Comparison of ENCODE assay signal across 1 cellular context in genomic region chr16:10870137-10870776, GRCh38.
A peak's percentile ranks its signal among the peaks of the same experiment; 100 is the strongest.
TF ChIP-seq lines count a peak whose summit lies in the region.

No MANE protein-coding gene starts in this region.

TF ChIP-seq in HepG2, 621 proteins besides CTCF, POLR2A, EP300 and RAD21 (continued from another document and continues in another):
- TF ChIP-seq RERE (CRISPR knock-in tag; IDR thresholded peaks at IDR 0.05; ENCODE audit: low read depth) = no peak
- TF ChIP-seq NFKB2 (CRISPR knock-in tag; IDR thresholded peaks at IDR 0.05; ENCODE audit: borderline replicate concordance) = 0 out of 2 replicates have a peak, but pooled peaks have one; percentile 28
- no peak for TF ChIP-seq CBX2 (IDR thresholded peaks at IDR 0.05; ENCODE audit: low read depth, low read length)
- 0 out of 2 replicates have a peak, but pooled peaks have one; percentile 37 for TF ChIP-seq CBX2 (CRISPR knock-in tag; IDR thresholded peaks at IDR 0.05; ENCODE audit: low read depth)
- TF ChIP-seq, protein P1, sequence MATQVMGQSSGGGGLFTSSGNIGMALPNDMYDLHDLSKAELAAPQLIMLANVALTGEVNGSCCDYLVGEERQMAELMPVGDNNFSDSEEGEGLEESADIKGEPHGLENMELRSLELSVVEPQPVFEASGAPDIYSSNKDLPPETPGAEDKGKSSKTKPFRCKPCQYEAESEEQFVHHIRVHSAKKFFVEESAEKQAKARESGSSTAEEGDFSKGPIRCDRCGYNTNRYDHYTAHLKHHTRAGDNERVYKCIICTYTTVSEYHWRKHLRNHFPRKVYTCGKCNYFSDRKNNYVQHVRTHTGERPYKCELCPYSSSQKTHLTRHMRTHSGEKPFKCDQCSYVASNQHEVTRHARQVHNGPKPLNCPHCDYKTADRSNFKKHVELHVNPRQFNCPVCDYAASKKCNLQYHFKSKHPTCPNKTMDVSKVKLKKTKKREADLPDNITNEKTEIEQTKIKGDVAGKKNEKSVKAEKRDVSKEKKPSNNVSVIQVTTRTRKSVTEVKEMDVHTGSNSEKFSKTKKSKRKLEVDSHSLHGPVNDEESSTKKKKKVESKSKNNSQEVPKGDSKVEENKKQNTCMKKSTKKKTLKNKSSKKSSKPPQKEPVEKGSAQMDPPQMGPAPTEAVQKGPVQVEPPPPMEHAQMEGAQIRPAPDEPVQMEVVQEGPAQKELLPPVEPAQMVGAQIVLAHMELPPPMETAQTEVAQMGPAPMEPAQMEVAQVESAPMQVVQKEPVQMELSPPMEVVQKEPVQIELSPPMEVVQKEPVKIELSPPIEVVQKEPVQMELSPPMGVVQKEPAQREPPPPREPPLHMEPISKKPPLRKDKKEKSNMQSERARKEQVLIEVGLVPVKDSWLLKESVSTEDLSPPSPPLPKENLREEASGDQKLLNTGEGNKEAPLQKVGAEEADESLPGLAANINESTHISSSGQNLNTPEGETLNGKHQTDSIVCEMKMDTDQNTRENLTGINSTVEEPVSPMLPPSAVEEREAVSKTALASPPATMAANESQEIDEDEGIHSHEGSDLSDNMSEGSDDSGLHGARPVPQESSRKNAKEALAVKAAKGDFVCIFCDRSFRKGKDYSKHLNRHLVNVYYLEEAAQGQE (IDR thresholded peaks at IDR 0.05; ENCODE audit: borderline replicate concordance in 1 of 2, low read depth in 1 of 2, low read length in 2 of 2) = peak; percentile 28 to 85
- TF ChIP-seq ZNF547 (CRISPR knock-in tag; IDR thresholded peaks at IDR 0.05) = 0 out of 2 replicates have a peak, but pooled peaks have one; percentile 37
- peak; percentile 65 for TF ChIP-seq RAD51 (IDR thresholded peaks at IDR 0.05; ENCODE audit: borderline replicate concordance)
- no peak for TF ChIP-seq ZNF614 (CRISPR knock-in tag; IDR thresholded peaks at IDR 0.05; ENCODE audit: borderline replicate concordance)
- peak; percentile 77 for TF ChIP-seq RARA (CRISPR knock-in tag; IDR thresholded peaks at IDR 0.05)
- TF ChIP-seq ETV5 (CRISPR knock-in tag; IDR thresholded peaks at IDR 0.05; ENCODE audit: borderline replicate concordance) = 0 out of 2 replicates have a peak, but pooled peaks have one; percentile 21
- no peak for TF ChIP-seq FOXP1 (IDR thresholded peaks at IDR 0.05)
- TF ChIP-seq FOXP1 (CRISPR knock-in tag; IDR thresholded peaks at IDR 0.05) = peak; percentile 88
- TF ChIP-seq FOXA1 (IDR thresholded peaks at IDR 0.05) = no peak
- TF ChIP-seq FOXA1 (CRISPR knock-in tag; IDR thresholded peaks at IDR 0.05) = peak; percentile 33; the same call in 1 of the 2 replicates
- TF ChIP-seq, protein P2, sequence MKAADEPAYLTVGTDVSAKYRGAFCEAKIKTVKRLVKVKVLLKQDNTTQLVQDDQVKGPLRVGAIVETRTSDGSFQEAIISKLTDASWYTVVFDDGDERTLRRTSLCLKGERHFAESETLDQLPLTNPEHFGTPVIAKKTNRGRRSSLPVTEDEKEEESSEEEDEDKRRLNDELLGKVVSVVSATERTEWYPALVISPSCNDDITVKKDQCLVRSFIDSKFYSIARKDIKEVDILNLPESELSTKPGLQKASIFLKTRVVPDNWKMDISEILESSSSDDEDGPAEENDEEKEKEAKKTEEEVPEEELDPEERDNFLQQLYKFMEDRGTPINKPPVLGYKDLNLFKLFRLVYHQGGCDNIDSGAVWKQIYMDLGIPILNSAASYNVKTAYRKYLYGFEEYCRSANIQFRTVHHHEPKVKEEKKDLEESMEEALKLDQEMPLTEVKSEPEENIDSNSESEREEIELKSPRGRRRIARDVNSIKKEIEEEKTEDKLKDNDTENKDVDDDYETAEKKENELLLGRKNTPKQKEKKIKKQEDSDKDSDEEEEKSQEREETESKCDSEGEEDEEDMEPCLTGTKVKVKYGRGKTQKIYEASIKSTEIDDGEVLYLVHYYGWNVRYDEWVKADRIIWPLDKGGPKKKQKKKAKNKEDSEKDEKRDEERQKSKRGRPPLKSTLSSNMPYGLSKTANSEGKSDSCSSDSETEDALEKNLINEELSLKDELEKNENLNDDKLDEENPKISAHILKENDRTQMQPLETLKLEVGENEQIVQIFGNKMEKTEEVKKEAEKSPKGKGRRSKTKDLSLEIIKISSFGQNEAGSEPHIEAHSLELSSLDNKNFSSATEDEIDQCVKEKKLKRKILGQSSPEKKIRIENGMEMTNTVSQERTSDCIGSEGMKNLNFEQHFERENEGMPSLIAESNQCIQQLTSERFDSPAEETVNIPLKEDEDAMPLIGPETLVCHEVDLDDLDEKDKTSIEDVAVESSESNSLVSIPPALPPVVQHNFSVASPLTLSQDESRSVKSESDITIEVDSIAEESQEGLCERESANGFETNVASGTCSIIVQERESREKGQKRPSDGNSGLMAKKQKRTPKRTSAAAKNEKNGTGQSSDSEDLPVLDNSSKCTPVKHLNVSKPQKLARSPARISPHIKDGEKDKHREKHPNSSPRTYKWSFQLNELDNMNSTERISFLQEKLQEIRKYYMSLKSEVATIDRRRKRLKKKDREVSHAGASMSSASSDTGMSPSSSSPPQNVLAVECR (CRISPR knock-in tag; IDR thresholded peaks at IDR 0.05; ENCODE audit: borderline replicate concordance) = peak; percentile 41; the same call in 1 of the 2 replicates
- 0 out of 4 replicates have a peak, but pooled peaks of 1 of the 2 experiments have one; percentile 16 for TF ChIP-seq HMGXB4 (CRISPR knock-in tag; IDR thresholded peaks at IDR 0.05; ENCODE audit: borderline replicate concordance in 1 of 2, low read depth in 1 of 2)
- peak; percentile 78 for TF ChIP-seq ZMYM2 (CRISPR knock-in tag; IDR thresholded peaks at IDR 0.05)
- TF ChIP-seq, protein P3, sequence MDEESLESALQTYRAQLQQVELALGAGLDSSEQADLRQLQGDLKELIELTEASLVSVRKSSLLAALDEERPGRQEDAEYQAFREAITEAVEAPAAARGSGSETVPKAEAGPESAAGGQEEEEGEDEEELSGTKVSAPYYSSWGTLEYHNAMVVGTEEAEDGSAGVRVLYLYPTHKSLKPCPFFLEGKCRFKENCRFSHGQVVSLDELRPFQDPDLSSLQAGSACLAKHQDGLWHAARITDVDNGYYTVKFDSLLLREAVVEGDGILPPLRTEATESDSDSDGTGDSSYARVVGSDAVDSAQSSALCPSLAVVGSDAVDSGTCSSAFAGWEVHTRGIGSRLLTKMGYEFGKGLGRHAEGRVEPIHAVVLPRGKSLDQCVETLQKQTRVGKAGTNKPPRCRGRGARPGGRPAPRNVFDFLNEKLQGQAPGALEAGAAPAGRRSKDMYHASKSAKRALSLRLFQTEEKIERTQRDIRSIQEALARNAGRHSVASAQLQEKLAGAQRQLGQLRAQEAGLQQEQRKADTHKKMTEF (CRISPR knock-in tag; IDR thresholded peaks at IDR 0.05) = peak; percentile 42; the same call in 1 of the 2 replicates
- TF ChIP-seq EHMT2 (IDR thresholded peaks at IDR 0.05; ENCODE audit: borderline replicate concordance, low read depth, low read length) = peak; percentile 45
- peak; percentile 98 for TF ChIP-seq ZNF629 (CRISPR knock-in tag; conservative IDR thresholded peaks at IDR 0.05)
- peak; percentile 62; the same call in 1 of the 2 replicates for TF ChIP-seq FOXO1 (CRISPR knock-in tag; IDR thresholded peaks at IDR 0.05)
- peak; percentile 34; the same call in 1 of the 2 replicates for TF ChIP-seq FOXK1 (CRISPR knock-in tag; IDR thresholded peaks at IDR 0.05; ENCODE audit: borderline replicate concordance, low read depth)
- no peak for TF ChIP-seq MED13 (CRISPR knock-in tag; IDR thresholded peaks at IDR 0.05)
- no peak for TF ChIP-seq ZNF570 (CRISPR knock-in tag; IDR thresholded peaks at IDR 0.05; ENCODE audit: borderline replicate concordance)
- TF ChIP-seq GATAD1 (CRISPR knock-in tag; IDR thresholded peaks at IDR 0.05) = no peak
- TF ChIP-seq SRSF9 (IDR thresholded peaks at IDR 0.05; ENCODE audit: borderline replicate concordance, insufficient read depth, low read depth, low read length, poor library complexity, severe bottlenecking) = no peak
- TF ChIP-seq E2F2 (CRISPR knock-in tag; IDR thresholded peaks at IDR 0.05; ENCODE audit: borderline replicate concordance) = no peak
- 0 out of 2 replicates have a peak, but pooled peaks have one; percentile 46 for TF ChIP-seq ZNF414 (CRISPR knock-in tag; IDR thresholded peaks at IDR 0.05)
- 0 out of 2 replicates have a peak, but pooled peaks have one; percentile 36 for TF ChIP-seq MED1 (CRISPR knock-in tag; IDR thresholded peaks at IDR 0.05)
- TF ChIP-seq TCF7 (IDR thresholded peaks at IDR 0.05; ENCODE audit: low read depth) = peak; percentile 26; the same call in 1 of the 2 replicates
- TF ChIP-seq ZNF792 (CRISPR knock-in tag; IDR thresholded peaks at IDR 0.05) = peak; percentile 18; the same call in 1 of the 2 replicates
- TF ChIP-seq ZSCAN21 (CRISPR knock-in tag; IDR thresholded peaks at IDR 0.05; ENCODE audit: borderline replicate concordance) = no peak
- TF ChIP-seq ASH2L (IDR thresholded peaks at IDR 0.05; ENCODE audit: insufficient read length, low read depth, low read length) = peak; percentile 41
- no peak for TF ChIP-seq NFRKB (IDR thresholded peaks at IDR 0.05)
- TF ChIP-seq SOX13 (IDR thresholded peaks at IDR 0.05) = no peak
- peak in 1 of 2 experiments; percentile 11; a peak in 1 of 4 replicates for TF ChIP-seq SOX13 (CRISPR knock-in tag; conservative IDR thresholded peaks at IDR 0.05 in 1 of 2, IDR thresholded peaks at IDR 0.05 in 1 of 2)
- TF ChIP-seq DNMT3B (CRISPR knock-in tag; conservative IDR thresholded peaks at IDR 0.05) = no peak
- TF ChIP-seq IKZF1 (IDR thresholded peaks at IDR 0.05) = no peak
- peak; percentile 30; the same call in 1 of the 2 replicates for TF ChIP-seq TMF1 (CRISPR knock-in tag; IDR thresholded peaks at IDR 0.05; ENCODE audit: low read depth)
- peak in 1 of 2 experiments; percentile 53; a peak in 1 of 4 replicates for TF ChIP-seq NR2F1 (CRISPR knock-in tag; IDR thresholded peaks at IDR 0.05)
- TF ChIP-seq, protein P4, sequence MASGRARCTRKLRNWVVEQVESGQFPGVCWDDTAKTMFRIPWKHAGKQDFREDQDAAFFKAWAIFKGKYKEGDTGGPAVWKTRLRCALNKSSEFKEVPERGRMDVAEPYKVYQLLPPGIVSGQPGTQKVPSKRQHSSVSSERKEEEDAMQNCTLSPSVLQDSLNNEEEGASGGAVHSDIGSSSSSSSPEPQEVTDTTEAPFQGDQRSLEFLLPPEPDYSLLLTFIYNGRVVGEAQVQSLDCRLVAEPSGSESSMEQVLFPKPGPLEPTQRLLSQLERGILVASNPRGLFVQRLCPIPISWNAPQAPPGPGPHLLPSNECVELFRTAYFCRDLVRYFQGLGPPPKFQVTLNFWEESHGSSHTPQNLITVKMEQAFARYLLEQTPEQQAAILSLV (CRISPR knock-in tag; IDR thresholded peaks at IDR 0.05; ENCODE audit: borderline replicate concordance) = no peak
- TF ChIP-seq BRCA1 (CRISPR knock-in tag; IDR thresholded peaks at IDR 0.05) = 0 out of 2 replicates have a peak, but pooled peaks have one; percentile 37
- TF ChIP-seq AGO1 (IDR thresholded peaks at IDR 0.05; ENCODE audit: low read depth, low read length, poor library complexity, severe bottlenecking) = no peak
